ENCODE assay signal across 22 cellular contexts in the genomic region with DNA sequence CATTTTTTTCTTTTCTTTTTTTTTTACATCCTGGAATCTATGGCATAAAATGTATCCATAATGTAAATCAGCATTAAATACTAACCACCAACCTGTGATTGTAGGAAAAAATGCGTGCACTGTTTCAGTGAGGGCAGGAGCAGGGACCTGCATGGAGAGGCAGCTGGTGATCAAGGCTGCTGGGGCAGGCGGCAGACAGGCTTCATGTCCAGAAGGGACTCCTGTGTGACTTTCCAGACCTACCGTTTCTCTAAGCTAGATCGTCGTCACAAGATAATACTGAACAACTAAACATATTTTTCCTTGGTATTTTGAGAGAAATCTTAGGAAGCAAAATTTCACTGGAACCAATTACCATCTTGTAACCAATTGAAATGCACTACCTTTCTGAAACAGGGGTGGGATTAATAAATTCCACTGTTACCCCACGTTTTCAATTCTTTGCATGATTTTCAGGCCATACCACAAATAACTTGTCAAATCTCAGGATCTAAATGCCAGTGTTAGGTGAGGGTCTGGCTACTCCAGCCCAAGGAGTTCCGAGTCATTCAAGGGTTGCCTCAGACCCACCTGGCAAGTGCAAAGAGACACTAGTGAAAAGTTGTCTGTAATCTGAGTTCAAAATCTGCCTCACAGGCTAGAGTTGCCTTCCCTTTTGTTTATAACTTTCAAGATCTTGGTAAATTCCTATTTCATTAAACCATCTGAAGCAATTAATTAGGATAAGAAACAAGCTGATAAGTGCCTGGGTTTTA.
DNase-seq lines count a peak whose midpoint lies in the region; ATAC-seq and TF ChIP-seq lines count a peak whose summit lies in the region.
"Had no signal": no experiment of that assay in that cellular context is flagged by ENCODE, and none has a peak within 500 bp of the region (broad histone marks: within the 10 kb centered on the region; RNA-seq: fewer than 3 reads in every experiment).

No MANE protein-coding gene starts in this region.

- ATAC-seq in IMR-90 (ENCODE audit: low read depth) (peak; percentile 5; the same call in 1 of the 2 replicates), HG02973 (IDR thresholded peaks at IDR 0.05; ENCODE audit: unreplicated experiment) (no peak)
- ATAC-seq: HepG2; naive thymus-derived CD4-positive, alpha-beta T cell; stimulated activated memory B cell treated with anti-CD40 and anti-IgM and Interleukin-4, amounts not matched to agents 10 μg/mL and 1 μg/mL and 100 μg/mL, for 72 hours had no signal

- no peak overlapping the region for H4K5ac ChIP-seq in IMR-90 (ENCODE audit: low read depth, low read length)

- no peak for TF ChIP-seq POLR2A in IMR-90 (IDR thresholded peaks at IDR 0.05; ENCODE audit: low read depth, low read length)

- H3K4me3 ChIP-seq in IMR-90 (ENCODE audit: insufficient read depth, low read depth, low read length) = no peak overlapping the region
- H3K4me3 ChIP-seq in fibroblast of lung (replicated peaks in 1 of 4; ENCODE audit: control extremely low read depth in 1 of 4, insufficient read depth in 1 of 4, low read depth in 3 of 4, low read length in 4 of 4) = no peak overlapping the region
- H3K4me3 ChIP-seq in trophoblast cell (ENCODE audit: low read depth, low read length) = no peak overlapping the region
- H3K4me3 ChIP-seq: BLaER1 treated with 17β-estradiol and CSF1 and Interleukin-3, amounts not matched to agents 10 nM and 100 nM; left ventricle myocardium inferior had no signal

- H3K27me3 ChIP-seq in IMR-90 (ENCODE audit: control insufficient read depth, insufficient read depth, low read length) = no peaks in the 10 kb centered on the region
- H3K27me3 ChIP-seq in fibroblast of lung (ENCODE audit: control insufficient read depth, insufficient read depth, low read length) = no peaks in the 10 kb centered on the region
- H3K27me3 ChIP-seq in trophoblast cell (ENCODE audit: insufficient read depth, low read length) = no peaks in the 10 kb centered on the region
- H3K27me3 ChIP-seq: BLaER1 treated with 17β-estradiol and CSF1 and Interleukin-3, amounts not matched to agents 10 nM and 100 nM had no signal

- H4K8ac ChIP-seq in IMR-90 (ENCODE audit: low read depth in 2 of 2, low read length in 2 of 2) (peak overlapping the region in 1 of 2 experiments; percentile 4; a peak in 1 of 4 replicates), trophoblast cell (ENCODE audit: low read depth, low read length) (no peak overlapping the region)

- H4K91ac ChIP-seq in IMR-90 (ENCODE audit: insufficient read depth, low read depth, low read length) (no peak overlapping the region), trophoblast cell (ENCODE audit: low read depth, low read length) (no peak overlapping the region)

- H3K14ac ChIP-seq in IMR-90 (replicated peaks; ENCODE audit: low read depth, low read length) (peak overlapping the region; percentile 64), trophoblast cell (ENCODE audit: low read length) (no peak overlapping the region)

- TF ChIP-seq CTCF in IMR-90 (conservative IDR thresholded peaks at IDR 0.05; ENCODE audit: low read depth, low read length) (no peak), fibroblast of lung (conservative IDR thresholded peaks at IDR 0.05 in 1 of 2, IDR thresholded peaks at IDR 0.05 in 1 of 2; ENCODE audit: low read depth in 1 of 2, low read length in 2 of 2) (no peak)

- H2AK9ac ChIP-seq in IMR-90 (replicated peaks; ENCODE audit: low read depth, low read length, poor library complexity) = no peak overlapping the region

- no peak overlapping the region for H3K9ac ChIP-seq in IMR-90 (ENCODE audit: low read depth, low read length)
- H3K9ac ChIP-seq in fibroblast of lung (ENCODE audit: insufficient read depth, low read length) = no peak overlapping the region
- no peak overlapping the region for H3K9ac ChIP-seq in trophoblast cell (ENCODE audit: low read length)
- H3K9ac ChIP-seq: BLaER1 treated with 17β-estradiol and CSF1 and Interleukin-3, amounts not matched to agents 10 nM and 100 nM had no signal

- no TSS peak for BruUV-seq in IMR-90 (replicated peaks; lab: Mats Ljungman, UMichigan)

- H3K9me1 ChIP-seq in IMR-90 (ENCODE audit: insufficient read depth, low read length) = peaks cover 11% of the 10 kb centered on the region

- no peak for DNase-seq in IMR-90
- peak; percentile 5 for DNase-seq in RPMI8226
- DNase-seq in fibroblast of lung (ENCODE audit: low read depth in 2 of 2) = no peak
- DNase-seq in trophoblast cell = peak; percentile 76 to 89
- no peak for DNase-seq in SKM-1 (lab: John Stamatoyannopoulos, UW; ENCODE audit: unreplicated experiment)
- DNase-seq in COLO668 (lab: John Stamatoyannopoulos, UW; ENCODE audit: unreplicated experiment) = no peak
- DNase-seq: activated CD4-positive, alpha-beta memory T cell treated with anti-CD3 and anti-CD28 coated beads, Interleukin-2, amount 10 ng/mL, durations not matched to agents 7 days and 5 days; activated CD8-positive, alpha-beta memory T cell treated with anti-CD3 and anti-CD28 coated beads, Interleukin-2, amount 50 U/mL, for 4 hours; activated naive CD4-positive, alpha-beta T cell treated with anti-CD3 and anti-CD28 coated beads, Interleukin-2, amount 50 U/mL, for 16 hours; DMS153; H7; left ventricle myocardium inferior; naive thymus-derived CD4-positive, alpha-beta T cell; NCI-H1092; NCI-H1694 treated with DMSO at 0.1 percent for 48 hours; NCI-H510A; SHP77; T-helper 9 cell had no signal

- CTCF ChIA-PET in IMR-90 (lab: Yijun Ruan, JAX) = interaction anchor here (0.7 kb wide), 1 partner anchor 347 kb away, joined by 6 read pairs; no protein-coding TSS in a partner anchor

- H3K79me2 ChIP-seq in fibroblast of lung (ENCODE audit: control insufficient read depth, insufficient read depth, low read length) (no peaks in the 10 kb centered on the region), trophoblast cell (ENCODE audit: control insufficient read depth, insufficient read depth, low read length, poor library complexity) (peaks cover 4% of the 10 kb centered on the region)

- no peak overlapping the region for H2BK5ac ChIP-seq in IMR-90 (ENCODE audit: low read depth, low read length, poor library complexity, severe bottlenecking)
- H2BK5ac ChIP-seq in trophoblast cell (ENCODE audit: low read depth, low read length, poor library complexity) = no peak overlapping the region

- dilution Hi-C loops in IMR-90 (cut with HindIII; ENCODE audit: low sequenced_read_pairs, unreplicated experiment) = no loop called here

- H3K79me1 ChIP-seq in IMR-90 (ENCODE audit: low read depth in 1 of 2, low read length in 2 of 2) (peaks cover 11 to 42% of the 10 kb centered on the region in 2 experiments; a peak in 3 of 4 replicates), trophoblast cell (ENCODE audit: low read length) (peaks cover 13% of the 10 kb centered on the region)

- H4K20me1 ChIP-seq in IMR-90 (ENCODE audit: insufficient read depth, low read length) (no peaks in the 10 kb centered on the region; the same call in 1 of the 2 replicates), fibroblast of lung (ENCODE audit: control insufficient read depth, extremely low read depth, insufficient read depth, low read length) (no peaks in the 10 kb centered on the region)
- H4K20me1 ChIP-seq: BLaER1 treated with 17β-estradiol and CSF1 and Interleukin-3, amounts not matched to agents 10 nM and 100 nM had no signal

- in situ Hi-C loops in IMR-90 (cut with MboI; ENCODE audit: low sequenced_read_pairs) = no loop called here

- H2BK15ac ChIP-seq in IMR-90 (ENCODE audit: low read depth, low read length) = no peak overlapping the region

- H3K23ac ChIP-seq in IMR-90 (ENCODE audit: low read depth, low read length) (no peak overlapping the region), trophoblast cell (ENCODE audit: low read length) (no peak overlapping the region)

- no peaks in the 10 kb centered on the region for H3K9me3 ChIP-seq in IMR-90 (ENCODE audit: control insufficient read depth, insufficient read depth, low read length)
- no peaks in the 10 kb centered on the region for H3K9me3 ChIP-seq in fibroblast of lung (ENCODE audit: control insufficient read depth, insufficient read depth, low read depth, low read length)
- H3K9me3 ChIP-seq in trophoblast cell (ENCODE audit: insufficient read depth, low read depth, low read length) = no peaks in the 10 kb centered on the region
- H3K9me3 ChIP-seq: left ventricle myocardium inferior had no signal

- H3K56ac ChIP-seq in IMR-90 (ENCODE audit: extremely low read depth, insufficient read depth, low read length) = no peak overlapping the region

- peak overlapping the region; percentile 40 for H2AK5ac ChIP-seq in IMR-90 (ENCODE audit: low read depth, low read length)
- no peak overlapping the region for H2AK5ac ChIP-seq in trophoblast cell (ENCODE audit: low read length)

- H3K4me1 ChIP-seq in IMR-90 (ENCODE audit: control insufficient read depth, insufficient read depth, low read length) = peaks cover 19% of the 10 kb centered on the region
- H3K4me1 ChIP-seq in fibroblast of lung (ENCODE audit: control insufficient read depth, extremely low read depth, insufficient read depth, low read length) = peaks cover 11% of the 10 kb centered on the region
- H3K4me1 ChIP-seq in trophoblast cell (ENCODE audit: control insufficient read depth in 1 of 2, insufficient read depth in 2 of 2, low read length in 2 of 2) = peaks cover 17 to 42% of the 10 kb centered on the region in 2 experiments
- H3K4me1 ChIP-seq: BLaER1 treated with 17β-estradiol and CSF1 and Interleukin-3, amounts not matched to agents 10 nM and 100 nM had no signal

- H2BK20ac ChIP-seq in IMR-90 (ENCODE audit: low read depth, low read length) = peak overlapping the region; percentile 38; the same call in 1 of the 2 replicates

- no peak for TF ChIP-seq RAD21 in IMR-90 (IDR thresholded peaks at IDR 0.05; ENCODE audit: low read length)

- H3K36me3 ChIP-seq in IMR-90 (ENCODE audit: control insufficient read depth, insufficient read depth, low read length) (no peaks in the 10 kb centered on the region), fibroblast of lung (ENCODE audit: control insufficient read depth, insufficient read depth, low read length) (no peaks in the 10 kb centered on the region), trophoblast cell (ENCODE audit: control insufficient read depth in 1 of 2, insufficient read depth in 2 of 2, low read length in 2 of 2) (peaks cover 6 to 9% of the 10 kb centered on the region in 2 experiments)
- H3K36me3 ChIP-seq: BLaER1 treated with 17β-estradiol and CSF1 and Interleukin-3, amounts not matched to agents 10 nM and 100 nM; left ventricle myocardium inferior had no signal

- H3K4ac ChIP-seq in IMR-90 (ENCODE audit: low read depth, low read length) (0 out of 2 replicates have a peak overlapping the region, but pooled peaks have one; percentile 15), trophoblast cell (ENCODE audit: low read depth, low read length) (no peak overlapping the region)

- no CpG with 5 or more reads among the region's 7 CpGs for WGBS in IMR-90 (ENCODE audit: extremely low coverage in 2 of 2, insufficient read length in 1 of 2), 2 experiments
- WGBS in trophoblast cell (ENCODE audit: extremely low coverage, insufficient coverage, insufficient read length) = no CpG with 5 or more reads among the region's 7 CpGs

- no peak overlapping the region for H2AFZ ChIP-seq in IMR-90 (replicated peaks; ENCODE audit: low read length, poor library complexity)
- H2AFZ ChIP-seq in fibroblast of lung (ENCODE audit: low read length) = no peak overlapping the region
- no peak overlapping the region for H2AFZ ChIP-seq in trophoblast cell (ENCODE audit: insufficient read depth, low read length, poor library complexity)

- no peak overlapping the region for H4K12ac ChIP-seq in trophoblast cell (ENCODE audit: low read depth, low read length)

- H3K18ac ChIP-seq in IMR-90 (ENCODE audit: low read depth, low read length) = no peak overlapping the region
- no peak overlapping the region for H3K18ac ChIP-seq in trophoblast cell (ENCODE audit: low read length)

- POLR2A ChIA-PET in IMR-90 (lab: Charles Lee; ENCODE audit: unreplicated experiment) = no interaction called here

- H3K4me2 ChIP-seq in IMR-90 (ENCODE audit: low read depth, low read length) (no peak overlapping the region), fibroblast of lung (ENCODE audit: extremely low read depth, insufficient read depth, low read length) (peak overlapping the region; percentile 49), trophoblast cell (ENCODE audit: low read length) (no peak overlapping the region)
- H3K4me2 ChIP-seq: BLaER1 treated with 17β-estradiol and CSF1 and Interleukin-3, amounts not matched to agents 10 nM and 100 nM had no signal

- H2BK12ac ChIP-seq in trophoblast cell (ENCODE audit: low read length) = no peak overlapping the region

- intact Hi-C loops in IMR-90 (cut with micrococcal nuclease) = no loop called here

- H3K27ac ChIP-seq in IMR-90 (ENCODE audit: insufficient read depth, low read length) = no peak overlapping the region
- H3K27ac ChIP-seq in fibroblast of lung (ENCODE audit: insufficient read depth, low read length) = no peak overlapping the region
- peak overlapping the region; percentile 79 for H3K27ac ChIP-seq in trophoblast cell (ENCODE audit: low read depth, low read length)
- H3K27ac ChIP-seq: BLaER1 treated with 17β-estradiol and CSF1 and Interleukin-3, amounts not matched to agents 10 nM and 100 nM; left ventricle myocardium inferior had no signal

- H2BK120ac ChIP-seq in IMR-90 (ENCODE audit: low read depth, low read length) (0 out of 2 replicates have a peak overlapping the region, but pooled peaks have one; percentile 9), trophoblast cell (ENCODE audit: insufficient read depth, low read length, poor library complexity) (no peak overlapping the region)

Comparison
In these comparisons a context has a peak if more than half of its experiments do, and no peak if none do; other contexts are left out.
1. DNase-seq: peak in RPMI8226 (single experiment) and trophoblast cell (2 of 2); none in IMR-90 (single experiment), fibroblast of lung (0 of 2), SKM-1 (single experiment) and COLO668 (single experiment).